ENCODE assay signal across 18 cellular contexts in genomic region chr1:29094433-29094832, GRCh38. TPM values are rescaled to one million over a fixed set of nuclear protein-coding genes. Genes with fewer than 3 reads are reported as not detected.
DNase-seq lines count a peak whose midpoint lies in the region; ATAC-seq and TF ChIP-seq lines count a peak whose summit lies in the region.
"Had no signal": no experiment of that assay in that cellular context is flagged by ENCODE, and none has a peak within 500 bp of the region (broad histone marks: within the 10 kb centered on the region; RNA-seq: fewer than 3 reads in every experiment).

No MANE protein-coding gene starts in this region.

- H3K79me2 ChIP-seq in PC-9 (ENCODE audit: low read depth) (no peaks in the 10 kb centered on the region), H9 (ENCODE audit: insufficient read depth, low read length) (no peaks in the 10 kb centered on the region)

- H2BK5ac ChIP-seq in H9 (ENCODE audit: insufficient read length, low read length): no peak overlapping the region

- no peak overlapping the region for H2AK5ac ChIP-seq in H9 (ENCODE audit: insufficient read length, low read length)

- H3K27me3 ChIP-seq in PC-9 (ENCODE audit: insufficient read depth, low read depth) (no peaks in the 10 kb centered on the region), H9 (ENCODE audit: insufficient read depth, low read length) (no peaks in the 10 kb centered on the region)
- H3K27me3 ChIP-seq: BLaER1 had no signal

- DNase-seq in Caki2 (ENCODE audit: low read depth) (peak; percentile 37), PC-9 (peak; percentile 6 to 65), epithelial cell of prostate (ENCODE audit: low read depth, low spot score) (no peak), kidney glomerular epithelial cell (lab: John Stamatoyannopoulos, UW) (peak; percentile 29), H9 (no peak), COR-L47 (lab: John Stamatoyannopoulos, UW) (no peak)
- DNase-seq: 8988T; AML-193; Calu3; CD8-positive, alpha-beta memory T cell; DMS 273 treated with DMSO at 0.1 percent for 48 hours; DMS79; HCEC 1CT; HFFc6 had no signal

- H3K56ac ChIP-seq in H9 (ENCODE audit: insufficient read length, low read depth, low read length): no peak overlapping the region

- H3K79me1 ChIP-seq in H9 (ENCODE audit: insufficient read depth, low read depth, low read length, poor library complexity, severe bottlenecking): no peaks in the 10 kb centered on the region

- H3K23me2 ChIP-seq in H9 (ENCODE audit: insufficient read length, low read depth, low read length, poor library complexity, severe bottlenecking): no peaks in the 10 kb centered on the region

- H3K4me2 ChIP-seq in PC-9: no peak overlapping the region
- H3K4me2 ChIP-seq in H9 (ENCODE audit: insufficient read depth, insufficient read length, low read length): no peak overlapping the region
- H3K4me2 ChIP-seq: BLaER1 had no signal

- H2BK12ac ChIP-seq in H9 (ENCODE audit: insufficient read length, low read depth, low read length): no peak overlapping the region

- H4K20me1 ChIP-seq in PC-9 (ENCODE audit: insufficient read depth) (no peaks in the 10 kb centered on the region), H9 (ENCODE audit: control insufficient read depth, insufficient read depth, insufficient read length) (no peaks in the 10 kb centered on the region)
- H4K20me1 ChIP-seq: BLaER1 had no signal

- H3K4me3 ChIP-seq in PC-9: no peak overlapping the region
- H3K4me3 ChIP-seq: BLaER1, GM12878 had no signal

- H3K9me3 ChIP-seq in PC-9 (ENCODE audit: insufficient read depth, low read depth) (no peaks in the 10 kb centered on the region), H9 (ENCODE audit: control insufficient read depth, low read depth, low read length) (no peaks in the 10 kb centered on the region)

- H3K4me1 Mint-ChIP-seq in H9: peaks cover 9 to 11% of the 10 kb centered on the region in 2 experiments

- peaks cover 8% of the 10 kb centered on the region; the same call in 1 of the 2 replicates for H3K4me1 ChIP-seq in PC-9 (replicated peaks; ENCODE audit: insufficient read depth)
- no peaks in the 10 kb centered on the region for H3K4me1 ChIP-seq in H9 (ENCODE audit: insufficient read depth, low read length)
- H3K4me1 ChIP-seq: BLaER1 had no signal

- in situ Hi-C loops in Caki2 (cut with HindIII; ENCODE audit: low pct_unique_long_range_greater_than_20kb, low sequenced_read_pairs): no loop called here

- H4K91ac ChIP-seq in H9 (ENCODE audit: insufficient read length, low read depth, low read length): no peak overlapping the region

- ATAC-seq in GM21737 (IDR thresholded peaks at IDR 0.05; ENCODE audit: unreplicated experiment): no peak
- ATAC-seq: GM12878 had no signal

- intact Hi-C loops in PC-9 (cut with micrococcal nuclease; ENCODE audit: unreplicated experiment): no loop called here

- POLR2A ChIA-PET in PC-9 (lab: Charles Lee; ENCODE audit: unreplicated experiment): no interaction called here

- no peaks in the 10 kb centered on the region for H3K27me3 Mint-ChIP-seq in H9 (ENCODE audit: low read depth)

- no peak overlapping the region for H3K9ac ChIP-seq in H9 (ENCODE audit: extremely low read depth, insufficient read length, low read length)
- H3K9ac ChIP-seq: BLaER1 had no signal

- H2AFZ ChIP-seq in PC-9: no peak overlapping the region
- no peak overlapping the region for H2AFZ ChIP-seq in H9 (ENCODE audit: low read length)

- H3K36me3 Mint-ChIP-seq in H9 (ENCODE audit: insufficient read depth in 1 of 3, low read depth in 3 of 3): peaks cover 14 to 28% (median 15%) of the 10 kb centered on the region in 3 experiments; a peak in 6 of 7 replicates

- H3K4ac ChIP-seq in H9 (ENCODE audit: low read depth, low read length): no peak overlapping the region

- no peak overlapping the region for H3K23ac ChIP-seq in H9 (ENCODE audit: insufficient read length, low read depth, low read length)

- BruUV-seq in PC-9 (replicated peaks; lab: Mats Ljungman, UMichigan): no TSS peak

- peaks cover 0 to 6% of the 10 kb centered on the region in 2 experiments; a peak in 1 of 5 replicates for H3K9me3 Mint-ChIP-seq in H9
- H3K9me3 Mint-ChIP-seq: HFFc6 had no signal

- H3K36me3 ChIP-seq in PC-9 (ENCODE audit: low read depth): no peaks in the 10 kb centered on the region

- no peak overlapping the region for H3K14ac ChIP-seq in H9 (ENCODE audit: insufficient read depth, low read length)

- CTCF ChIA-PET in PC-9 (lab: Charles Lee): no interaction called here

- WGBS in H9 (ENCODE audit: extremely low coverage, insufficient read length, low lambda C conversion rate): no CpG with 5 or more reads among the region's 3 CpGs

- no peak overlapping the region for H3T11ph ChIP-seq in H9 (ENCODE audit: low read length)

- no peak overlapping the region for H3K18ac ChIP-seq in H9 (ENCODE audit: insufficient read length, low read depth, low read length)

- H2BK120ac ChIP-seq in H9 (ENCODE audit: low read depth, low read length, poor library complexity, severe bottlenecking): no peak overlapping the region

- H3K27ac ChIP-seq in PC-9: no peak overlapping the region
- H3K27ac ChIP-seq in epithelial cell of prostate: peak overlapping the region; percentile 42
- H3K27ac ChIP-seq in H9 (ENCODE audit: insufficient read length, low read depth, low read length): no peak overlapping the region
- H3K27ac ChIP-seq: BLaER1, HL-60 had no signal

- no peak overlapping the region for H2BK20ac ChIP-seq in H9 (ENCODE audit: low read depth, low read length, poor library complexity, severe bottlenecking)

- TF ChIP-seq CTCF in PC-9 (conservative IDR thresholded peaks at IDR 0.05) (no peak), H9 (conservative IDR thresholded peaks at IDR 0.05) (no peak)

- H4K5ac ChIP-seq in H9 (ENCODE audit: insufficient read length, low read depth, low read length): no peak overlapping the region

- no peak overlapping the region for H3K27ac Mint-ChIP-seq in H9
- H3K27ac Mint-ChIP-seq: HFFc6 had no signal

- no peaks in the 10 kb centered on the region for H3K9me2 ChIP-seq in PC-9 (ENCODE audit: insufficient read depth)

- no peaks in the 10 kb centered on the region for H3F3A ChIP-seq in PC-9 (ENCODE audit: insufficient read depth, low read depth)

- no peak overlapping the region for H3K4me3 Mint-ChIP-seq in H9
- H3K4me3 Mint-ChIP-seq: CD8-positive, alpha-beta memory T cell; HFFc6 had no signal

- H4K8ac ChIP-seq in H9 (replicated peaks; ENCODE audit: insufficient read length, low read depth, low read length): no peak overlapping the region

- H2BK15ac ChIP-seq in H9 (ENCODE audit: low read depth, low read length): no peak overlapping the region

RNA-seq across cellular contexts. Expression of gene TMEM200B, which starts 29.3 kb away (rescaled TPM):
- total RNA-seq in Caki2 (2014; rRNA removed; shearing (Covaris generic); ENCODE audit: low replicate concordance): 23.9 TPM in 2 replicates
- total RNA-seq in PC-9 (2021) (1.1 and 1.2 TPM in 2 replicates), H9 (2021) (12.6 and 12.9 TPM in 2 replicates)
- total RNA-seq: Calu3 had no signal

Comparison
In these comparisons a context has a peak if more than half of its experiments do, and no peak if none do; other contexts are left out.
1. DNase-seq: peak in Caki2 (single experiment), PC-9 (2 of 2) and kidney glomerular epithelial cell (single experiment); none in epithelial cell of prostate (single experiment), H9 (single experiment) and COR-L47 (single experiment).